In genomic region chr7:151403764-151404163, GRCh38 we compare ENCODE assay signal across 18 cellular contexts. TPM values are rescaled to one million over a fixed set of nuclear protein-coding genes. Genes with fewer than 3 reads are reported as not detected.
DNase-seq lines count a peak whose midpoint lies in the region; ATAC-seq, FAIRE-seq and TF ChIP-seq lines count a peak whose summit lies in the region.
"Had no signal": no experiment of that assay in that cellular context is flagged by ENCODE, and none has a peak within 500 bp of the region (broad histone marks: within the 10 kb centered on the region; RNA-seq: fewer than 3 reads in every experiment).

No MANE protein-coding gene starts in this region.

- H3K4ac ChIP-seq in mesenchymal stem cell (ENCODE audit: low read depth in 1 of 2, low read length in 2 of 2): no peak overlapping the region

- no peak for TF ChIP-seq CTCF in A549 (IDR thresholded peaks at IDR 0.05)
- no peak for TF ChIP-seq CTCF in brain (conservative IDR thresholded peaks at IDR 0.05)

- H3K36me3 Mint-ChIP-seq in brain: peaks cover 11% of the 10 kb centered on the region
- H3K36me3 Mint-ChIP-seq: naive B cell had no signal

- DNase-seq in A549 (ENCODE audit: low read depth in 1 of 2, low spot score in 1 of 2): no peak
- peak; percentile 80 for DNase-seq in HPDE6-E6E7 (ENCODE audit: extremely low spot score)
- no peak for DNase-seq in mesenchymal stem cell
- no peak for DNase-seq in putamen (ENCODE audit: low spot score)
- no peak for DNase-seq in KBM-7
- DNase-seq: activated CD4-positive, alpha-beta T cell treated with anti-CD3 and anti-CD28 coated beads for 48 hours; activated T-cell treated with anti-CD3 and anti-CD28 coated beads, Interleukin-2, amount 50 U/mL, for 4 hours; amniotic stem cell; esophagus squamous epithelium; hypothalamus; naive B cell; NCI-H187; NCI-H524; stimulated activated naive CD4-positive, alpha-beta T cell had no signal

- H3K4me1 Mint-ChIP-seq in brain: peaks cover 35% of the 10 kb centered on the region

- H3K23ac ChIP-seq in mesenchymal stem cell (ENCODE audit: low read length in 2 of 2): no peak overlapping the region

- no peak overlapping the region for H2BK120ac ChIP-seq in mesenchymal stem cell (ENCODE audit: low read depth, low read length)

- no peak overlapping the region for H4K91ac ChIP-seq in mesenchymal stem cell (ENCODE audit: low read length)

- H3K27ac ChIP-seq in A549 (peak overlapping the region; percentile 52 to 83), mesenchymal stem cell (ENCODE audit: low read length, poor library complexity, severe bottlenecking) (no peak overlapping the region)

- no peak overlapping the region for H2BK5ac ChIP-seq in mesenchymal stem cell (ENCODE audit: low read depth, low read length, poor library complexity, severe bottlenecking)

- 65% methylated on average over 9 of the region's 9 CpGs for WGBS in A549 (ENCODE audit: missing lambda C conversion rate)
- 89% methylated on average over 9 of the region's 9 CpGs for WGBS in mesenchymal stem cell

- peaks cover 11 to 48% of the 10 kb centered on the region in 2 experiments for H3K27me3 ChIP-seq in mesenchymal stem cell (ENCODE audit: control insufficient read depth in 1 of 2, insufficient read depth in 1 of 2, low read length in 2 of 2)

- H3K4me1 ChIP-seq in A549 (peaks cover 20% of the 10 kb centered on the region), mesenchymal stem cell (ENCODE audit: control insufficient read depth, insufficient read depth, low read depth, low read length) (peaks cover 17% of the 10 kb centered on the region)

- TF ChIP-seq RAD21 in A549 (conservative IDR thresholded peaks at IDR 0.05 in 1 of 2, IDR thresholded peaks at IDR 0.05 in 1 of 2): no peak

- H3K9ac ChIP-seq in mesenchymal stem cell (ENCODE audit: low read length): peak overlapping the region; percentile 15

- ATAC-seq in A549: peak; percentile 37 to 42; a peak in 2 of 6 replicates
- ATAC-seq in HG03378 (IDR thresholded peaks at IDR 0.05; ENCODE audit: unreplicated experiment): no peak
- no peak for ATAC-seq in HG02884 (IDR thresholded peaks at IDR 0.05; ENCODE audit: unreplicated experiment)
- ATAC-seq: activated T-cell treated with anti-CD3 and anti-CD28 coated beads, Interleukin-2, amount 50 U/mL, for 4 hours had no signal

- H3K4me3 ChIP-seq in A549: no peak overlapping the region
- H3K4me3 ChIP-seq in mesenchymal stem cell (ENCODE audit: insufficient read depth in 1 of 2, low read depth in 1 of 2, low read length in 2 of 2): peak overlapping the region in 1 of 2 experiments; percentile 5
- H3K4me3 ChIP-seq: esophagus squamous epithelium had no signal

- H3K4me2 ChIP-seq in A549 (peak overlapping the region; percentile 62), mesenchymal stem cell (ENCODE audit: low read length, poor library complexity, severe bottlenecking) (no peak overlapping the region)

- peak overlapping the region in 3 of 5 experiments; percentile 41 to 77 (median 67) for H3K27ac Mint-ChIP-seq in brain
- H3K27ac Mint-ChIP-seq: T-helper 2 cell treated with Interferon-gamma antibody and Interleukin-4, amounts not matched to agents 5 μg/mL and 100 μg/mL, for 36 hours had no signal

- H2BK15ac ChIP-seq in mesenchymal stem cell (ENCODE audit: low read depth, poor library complexity, severe bottlenecking): no peak overlapping the region

- H3K36me3 ChIP-seq in mesenchymal stem cell (ENCODE audit: control insufficient read depth in 1 of 2, insufficient read depth in 2 of 2, low read depth in 1 of 2, low read length in 2 of 2): peaks cover 0 to 2% of the 10 kb centered on the region in 2 experiments
- H3K36me3 ChIP-seq: esophagus squamous epithelium had no signal

- H3K4me3 Mint-ChIP-seq in brain: peak overlapping the region in 1 of 5 experiments; percentile 34
- H3K4me3 Mint-ChIP-seq: activated T-cell treated with anti-CD3 and anti-CD28 coated beads, Interleukin-2, amount 50 U/mL, for 4 hours; naive B cell; T-helper 2 cell treated with Interferon-gamma antibody and Interleukin-4, amounts not matched to agents 5 μg/mL and 100 μg/mL, for 36 hours had no signal

- FAIRE-seq in A549 (lab: Jason Lieb, UNC): no peak

- H2BK12ac ChIP-seq in mesenchymal stem cell (ENCODE audit: low read length in 2 of 2): no peak overlapping the region

- POLR2A ChIA-PET in A549 (lab: Yijun Ruan, JAX): no interaction called here

- no peak for TF ChIP-seq POLR2A in A549 (IDR thresholded peaks at IDR 0.05; ENCODE audit: low read length)

- in situ Hi-C loops in KBM-7 (cut with MboI; ENCODE audit: low pct_unique_long_range_greater_than_20kb, low sequenced_read_pairs): no loop called here

- H2AK5ac ChIP-seq in mesenchymal stem cell (ENCODE audit: low read length, severe bottlenecking): no peak overlapping the region

- H2AFZ ChIP-seq in mesenchymal stem cell (ENCODE audit: low read depth, low read length): no peak overlapping the region

- H3K9me3 ChIP-seq in A549 (no peaks in the 10 kb centered on the region), mesenchymal stem cell (ENCODE audit: control insufficient read depth, low read length) (no peaks in the 10 kb centered on the region)
- H3K9me3 ChIP-seq: esophagus squamous epithelium had no signal

- peaks cover 1% of the 10 kb centered on the region for H3K27me3 Mint-ChIP-seq in brain

- no peak overlapping the region for H3K14ac ChIP-seq in mesenchymal stem cell (ENCODE audit: low read length in 2 of 2)

- CTCF ChIA-PET in A549 (lab: Yijun Ruan, JAX): interaction anchor here (3.4 to 4.1 kb wide), 2 partner anchors 35 to 45 kb away, joined by 12 to 19 read pairs; no protein-coding TSS in a partner anchor

- no peak overlapping the region for H3K18ac ChIP-seq in mesenchymal stem cell (ENCODE audit: low read depth in 1 of 2, low read length in 2 of 2)

- H4K8ac ChIP-seq in mesenchymal stem cell (ENCODE audit: low read length): no peak overlapping the region

- H3K9me3 Mint-ChIP-seq in brain: peaks cover 0 to 2% (median 0%) of the 10 kb centered on the region in 5 experiments
- H3K9me3 Mint-ChIP-seq: activated T-cell treated with anti-CD3 and anti-CD28 coated beads, Interleukin-2, amount 50 U/mL, for 4 hours; naive B cell; T-helper 2 cell treated with Interferon-gamma antibody and Interleukin-4, amounts not matched to agents 5 μg/mL and 100 μg/mL, for 36 hours had no signal

- no peaks in the 10 kb centered on the region for H3K79me1 ChIP-seq in mesenchymal stem cell (replicated peaks; ENCODE audit: low read length, poor library complexity, severe bottlenecking)

- TF ChIP-seq EP300 in A549 (IDR thresholded peaks at IDR 0.05): no peak

TF ChIP-seq in A549, 52 proteins besides CTCF, POLR2A, EP300 and RAD21 (continues in another document):
- TF ChIP-seq HOXB5 (CRISPR knock-in tag; IDR thresholded peaks at IDR 0.05) (no peak), ELK1 (IDR thresholded peaks at IDR 0.05; ENCODE audit: low read depth, low read length) (no peak), CHD4 (IDR thresholded peaks at IDR 0.05; ENCODE audit: borderline replicate concordance) (no peak), FOXS1 (CRISPR knock-in tag; IDR thresholded peaks at IDR 0.05) (no peak), TP53 (CRISPR knock-in tag; IDR thresholded peaks at IDR 0.05) (no peak), ZFP36 (IDR thresholded peaks at IDR 0.05; ENCODE audit: borderline replicate concordance, partially characterized antibody) (no peak), RFX5 (IDR thresholded peaks at IDR 0.05) (no peak)
- TF ChIP-seq, protein P1, sequence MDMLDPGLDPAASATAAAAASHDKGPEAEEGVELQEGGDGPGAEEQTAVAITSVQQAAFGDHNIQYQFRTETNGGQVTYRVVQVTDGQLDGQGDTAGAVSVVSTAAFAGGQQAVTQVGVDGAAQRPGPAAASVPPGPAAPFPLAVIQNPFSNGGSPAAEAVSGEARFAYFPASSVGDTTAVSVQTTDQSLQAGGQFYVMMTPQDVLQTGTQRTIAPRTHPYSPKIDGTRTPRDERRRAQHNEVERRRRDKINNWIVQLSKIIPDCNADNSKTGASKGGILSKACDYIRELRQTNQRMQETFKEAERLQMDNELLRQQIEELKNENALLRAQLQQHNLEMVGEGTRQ (IDR thresholded peaks at IDR 0.05): no peak

RNA-seq across cellular contexts. Expression of gene WDR86, which starts 6.1 kb away (rescaled TPM):
- polyA plus RNA-seq in A549 (2011; rRNA removed): 0.19 and 0.44 TPM in 2 replicates
- 0.12 and 0.13 TPM in 2 replicates for polyA plus RNA-seq in A549 (2012; cell fraction: cytosol; rRNA removed)
- 1.1 and 1.3 TPM in 2 replicates for polyA plus RNA-seq in A549 (2012; cell fraction: nucleus; rRNA removed)
- polyA plus RNA-seq in A549 (2017; fragmentation: RNase III; extraction: RNeasy Plus Mini Kit Qiagen cat#74134 plus additional on column Dnase treatment): 0.17 to 0.28 TPM (median 0.18 TPM) in 3 replicates
- 1.0 and 1.4 TPM in 2 replicates for polyA minus RNA-seq in A549 (2011; rRNA and poly(A)+ RNA removed)
- polyA plus RNA-seq in brain (ENCODE audit: insufficient read depth, low read depth, low replicate concordance): 4.1 TPM
- polyA plus RNA-seq in mesenchymal stem cell (2013, experiment 1 of 2): 0.04 TPM
- 0.05 TPM for polyA plus RNA-seq in mesenchymal stem cell (2013, experiment 2 of 2)

RNA-seq across cellular contexts. Expression of gene CRYGN, which starts 36.2 kb away (rescaled TPM):
- not detected in 2 replicates for polyA plus RNA-seq in A549 (2011; rRNA removed)
- polyA plus RNA-seq in A549 (2012; cell fraction: cytosol; rRNA removed): 0.06 TPM in 1 of 2 replicates, not detected in the other
- polyA plus RNA-seq in A549 (2012; cell fraction: nucleus; rRNA removed): 0.11 TPM in 1 of 2 replicates, not detected in the other
- 0.07 TPM in 1 of 3 replicates, not detected in the others for polyA plus RNA-seq in A549 (2017; fragmentation: RNase III; extraction: RNeasy Plus Mini Kit Qiagen cat#74134 plus additional on column Dnase treatment)
- 0.15 TPM in 1 of 2 replicates, not detected in the other for polyA minus RNA-seq in A549 (2011; rRNA and poly(A)+ RNA removed)
- polyA plus RNA-seq in brain (ENCODE audit: insufficient read depth, low read depth, low replicate concordance): 0.70 TPM
- polyA plus RNA-seq in mesenchymal stem cell (2013, experiment 1 of 2): not detected
- not detected for polyA plus RNA-seq in mesenchymal stem cell (2013, experiment 2 of 2)

Comparison
In these comparisons a context has a peak if more than half of its experiments do, and no peak if none do; other contexts are left out.
1. ATAC-seq: peak in A549 (2 of 2); none in HG03378 (single experiment) and HG02884 (single experiment).